In the genomic region with DNA sequence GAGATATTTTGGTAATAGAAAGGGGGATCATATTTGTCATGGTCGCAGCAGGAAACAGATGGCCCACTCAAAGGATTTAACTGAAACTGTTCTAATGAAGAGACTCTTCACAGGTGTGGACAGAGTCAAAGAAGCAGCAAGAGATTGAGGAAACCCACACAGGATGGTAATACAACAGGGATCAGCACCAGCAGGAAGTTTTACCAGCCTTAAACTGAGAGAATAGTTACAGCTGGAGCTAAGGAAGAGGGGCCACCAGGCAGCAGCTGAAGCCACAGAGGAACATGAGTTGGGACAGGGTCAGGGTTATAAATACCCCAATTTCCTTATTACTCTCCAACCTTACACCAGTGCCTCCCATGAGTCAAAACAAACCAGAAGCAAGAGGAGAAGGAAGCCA, we compare ENCODE assay signal across 11 cellular contexts.
A peak's percentile ranks its signal among the peaks of the same experiment; 100 is the strongest.
DNase-seq lines count a peak whose midpoint lies in the region; ATAC-seq lines count a peak whose summit lies in the region.
"Had no signal": no experiment of that assay in that cellular context is flagged by ENCODE, and none has a peak within 500 bp of the region (broad histone marks: within the 10 kb centered on the region; RNA-seq: fewer than 3 reads in every experiment).

No MANE protein-coding gene starts in this region.

- no peaks in the 10 kb centered on the region for H3K27me3 Mint-ChIP-seq in naive B cell

- peaks cover 0 to 8% of the 10 kb centered on the region in 2 donors for H3K36me3 Mint-ChIP-seq in naive B cell

- DNase-seq in naive B cell (peak; percentile 6), SIG-M5 treated with dmso at 0.1 percent for 504 hours (lab: John Stamatoyannopoulos, UW; ENCODE audit: unreplicated experiment) (no peak), NCI-H1417 treated with DMSO at 0.1 percent for 48 hours (lab: John Stamatoyannopoulos, UW) (no peak)
- DNase-seq: effector CD4-positive, alpha-beta T cell; spleen had no signal

- H3K4me3 Mint-ChIP-seq in naive B cell: peak overlapping the region in 6 of 8 donors; percentile 4 to 87 (median 64)
- H3K4me3 Mint-ChIP-seq: T-helper 2 cell treated with Interferon-gamma antibody and Interleukin-4, amounts not matched to agents 5 μg/mL and 100 μg/mL, for 36 hours had no signal

- peaks cover 44 to 64% (median 60%) of the 10 kb centered on the region in 3 donors for H3K4me1 Mint-ChIP-seq in naive B cell

- H3K9me3 Mint-ChIP-seq in naive B cell: peaks cover 5 to 12% (median 8%) of the 10 kb centered on the region in 7 donors
- H3K9me3 Mint-ChIP-seq: T-helper 2 cell treated with Interferon-gamma antibody and Interleukin-4, amounts not matched to agents 5 μg/mL and 100 μg/mL, for 36 hours had no signal

- ATAC-seq in GM18909 (IDR thresholded peaks at IDR 0.05; ENCODE audit: poor library complexity, unreplicated experiment): peak; percentile 34
- peak; percentile 38 for ATAC-seq in GM21825 (IDR thresholded peaks at IDR 0.05; ENCODE audit: unreplicated experiment)
- ATAC-seq in HG03460 (IDR thresholded peaks at IDR 0.05; ENCODE audit: unreplicated experiment): peak; percentile 18
- peak; percentile 1 to 9 for ATAC-seq in naive B cell (ENCODE audit: low read depth in 2 of 2)
- no peak for ATAC-seq in activated CD4-positive, CD25-positive, alpha-beta regulatory T cell treated with anti-CD3 and anti-CD28 coated beads, Interleukin-2, amount 50 U/mL, for 24 hours
- no peak for ATAC-seq in GM19324 (IDR thresholded peaks at IDR 0.05; ENCODE audit: low FRiP score, unreplicated experiment)

- H3K27ac Mint-ChIP-seq in naive B cell: peak overlapping the region; percentile 53 to 96 (median 82)
- H3K27ac Mint-ChIP-seq: T-helper 2 cell treated with Interferon-gamma antibody and Interleukin-4, amounts not matched to agents 5 μg/mL and 100 μg/mL, for 36 hours had no signal

Comparison
In these comparisons a context has a peak if more than half of its experiments do, and no peak if none do; other contexts are left out.
1. ATAC-seq: peak in GM18909 (single experiment), GM21825 (single experiment), HG03460 (single experiment) and naive B cell (2 of 2); none in activated CD4-positive, CD25-positive, alpha-beta regulatory T cell treated with anti-CD3 and anti-CD28 coated beads, Interleukin-2, amount 50 U/mL, for 24 hours (0 of 2) and GM19324 (single experiment).